In the genomic region with DNA sequence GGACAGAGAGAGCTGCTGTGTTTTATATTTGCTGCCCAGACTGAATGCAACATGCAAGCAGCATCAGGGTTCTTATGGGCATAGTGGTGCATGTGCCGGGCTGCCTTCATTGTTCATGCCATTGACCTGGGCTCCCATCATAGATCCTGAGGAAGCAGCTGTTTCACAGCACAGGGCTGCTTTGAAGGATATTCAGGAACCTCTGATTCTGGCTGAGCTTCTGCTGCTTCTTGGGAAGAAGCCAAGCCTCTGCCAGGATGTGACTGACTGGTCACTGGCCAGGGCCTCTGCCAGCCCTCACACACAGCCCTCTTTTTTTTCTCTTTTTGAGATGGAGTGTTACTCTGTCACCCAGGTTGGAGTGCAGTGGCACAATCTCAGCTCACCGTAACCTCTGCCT, we compare ENCODE assay signal across 20 cellular contexts. TPM values are rescaled to one million over a fixed set of nuclear protein-coding genes. Genes with fewer than 3 reads are reported as not detected.
DNase-seq lines count a peak whose midpoint lies in the region; ATAC-seq, FAIRE-seq and TF ChIP-seq lines count a peak whose summit lies in the region.
"Had no signal": no experiment of that assay in that cellular context is flagged by ENCODE, and none has a peak within 500 bp of the region (broad histone marks: within the 10 kb centered on the region; RNA-seq: fewer than 3 reads in every experiment).

No MANE protein-coding gene starts in this region.

- in situ Hi-C loops in GM23248 (cut with MboI) = no loop called here

- intact Hi-C loops in left ventricle myocardium superior (cut with micrococcal nuclease) (no loop called here), pancreas (cut with DNase I) (no loop called here)

- H3K36me3 ChIP-seq in GM23248 (ENCODE audit: low read depth) = no peaks in the 10 kb centered on the region
- peaks cover 0 to 55% (median 15%) of the 10 kb centered on the region in 3 donors for H3K36me3 ChIP-seq in pancreas

- no peaks in the 10 kb centered on the region for H3K4me1 ChIP-seq in GM23248 (ENCODE audit: insufficient read depth)
- no peaks in the 10 kb centered on the region for H3K4me1 ChIP-seq in pancreas
- H3K4me1 ChIP-seq: upper lobe of left lung had no signal

- 80 to 86% methylated on average over 2 of the region's 2 CpGs for WGBS in GM23248 (ENCODE audit: low coverage in 1 of 2, low lambda C conversion rate in 2 of 2, missing lambda C conversion rate in 2 of 2), 2 experiments
- WGBS in pancreas, 2 donors = 88 to 93% methylated on average over 2 of the region's 2 CpGs

- DNase-seq in GM23248 = peak; percentile 28
- DNase-seq in astrocyte of the hippocampus (ENCODE audit: low read depth, low spot score) = peak; percentile 40
- DNase-seq in left ventricle myocardium superior = peak; percentile 59
- peak; percentile 55 for DNase-seq in putamen (ENCODE audit: low spot score)
- no peak for DNase-seq in NOMO-1 treated with dmso at 0.1 percent for 144 hours (lab: John Stamatoyannopoulos, UW; ENCODE audit: unreplicated experiment)
- no peak for DNase-seq in pancreas
- DNase-seq in NCI-H128 (lab: John Stamatoyannopoulos, UW; ENCODE audit: unreplicated experiment) = no peak
- DNase-seq: activated CD4-positive, alpha-beta T cell treated with anti-CD3 and anti-CD28 coated beads for 4 hours; activated CD8-positive, alpha-beta memory T cell treated with anti-CD3 and anti-CD28 coated beads, Interleukin-2, amount 50 U/mL, for 4 hours; activated effector memory CD4-positive, alpha-beta T cell treated with Interleukin-2 at 50 U/mL for 16 hours; CD8-positive, alpha-beta memory T cell; DND-41; effector memory CD4-positive, alpha-beta T cell; HFFc6; KG1; NCI-H1092; NCI-H748 treated with DMSO at 0.1 percent for 48 hours; stimulated activated naive B cell treated with anti-CD40 and anti-IgM and Interleukin-4, amounts not matched to agents 10 μg/mL and 1 μg/mL and 100 μg/mL, for 72 hours; upper lobe of left lung had no signal

- FAIRE-seq in pancreas (lab: Jason Lieb, UNC) = no peak

- H3K9me2 ChIP-seq in GM23248 (ENCODE audit: insufficient read depth) = no peaks in the 10 kb centered on the region

- H3K27me3 ChIP-seq in GM23248 (replicated peaks; ENCODE audit: insufficient read depth) (no peaks in the 10 kb centered on the region), pancreas (no peaks in the 10 kb centered on the region)
- H3K27me3 ChIP-seq: upper lobe of left lung had no signal

- no peaks in the 10 kb centered on the region for H4K20me1 ChIP-seq in GM23248 (ENCODE audit: insufficient read depth)

- no peak overlapping the region for H2AFZ ChIP-seq in GM23248

- H3K9me3 ChIP-seq in GM23248 (ENCODE audit: low read depth) (no peaks in the 10 kb centered on the region), pancreas (no peaks in the 10 kb centered on the region)
- H3K9me3 ChIP-seq: upper lobe of left lung had no signal

- peak; percentile 88 for ATAC-seq in left ventricle myocardium superior
- ATAC-seq in pancreas = no peak
- ATAC-seq in HG03097 (IDR thresholded peaks at IDR 0.05; ENCODE audit: low FRiP score, unreplicated experiment) = no peak
- ATAC-seq: stimulated activated naive B cell treated with anti-CD40 and anti-IgM and Interleukin-4, amounts not matched to agents 10 μg/mL and 1 μg/mL and 100 μg/mL, for 72 hours had no signal

- TF ChIP-seq CTCF in pancreas (IDR thresholded peaks at IDR 0.05) = no peak

- H3K4me3 ChIP-seq in GM23248 (no peak overlapping the region), pancreas (no peak overlapping the region)
- H3K4me3 ChIP-seq: upper lobe of left lung had no signal

- no peak overlapping the region for H3K4me2 ChIP-seq in GM23248 (ENCODE audit: unreplicated experiment)

- H3K27ac ChIP-seq in GM23248 (no peak overlapping the region), pancreas (no peak overlapping the region)
- H3K27ac ChIP-seq: upper lobe of left lung had no signal

- no peaks in the 10 kb centered on the region for H3K79me2 ChIP-seq in GM23248 (ENCODE audit: insufficient read depth)

- no peaks in the 10 kb centered on the region for H3F3A ChIP-seq in GM23248 (ENCODE audit: insufficient read depth)

- H3K9ac ChIP-seq in GM23248 = no peak overlapping the region

RNA-seq across cellular contexts. Expression of a gene that starts 43.3 kb away (rescaled TPM):
- 6.2 and 11.5 TPM in 2 replicates for total RNA-seq in GM23248 (2014; rRNA removed; shearing (Covaris generic))
- 16.1 and 16.4 TPM in 2 replicates for polyA plus RNA-seq in GM23248 (2016; fragmentation: Nextera tagmentation; extraction: Ambion mirVana)
- total RNA-seq in left ventricle myocardium superior = 1.2 TPM
- total RNA-seq in pancreas = 1 to 10 TPM; 1.4 to 3.5 (median 1.9) TPM
- polyA plus RNA-seq in pancreas = 1 to 10 TPM; 1.7 to 2.4 TPM

Comparison
In these comparisons a context has a peak if more than half of its experiments do, and no peak if none do; other contexts are left out.
1. DNase-seq: peak in GM23248 (single experiment), astrocyte of the hippocampus (single experiment), left ventricle myocardium superior (single experiment) and putamen (single experiment); none in NOMO-1 treated with dmso at 0.1 percent for 144 hours (single experiment), pancreas (0 of 6) and NCI-H128 (single experiment).